Comparison of ENCODE assay signal across 8 cellular contexts in genomic region chr18:11689031-11689971, GRCh38. TPM values are rescaled to one million over a fixed set of nuclear protein-coding genes. Genes with fewer than 3 reads are reported as not detected.
DNase-seq lines count a peak whose midpoint lies in the region; ATAC-seq, FAIRE-seq and TF ChIP-seq lines count a peak whose summit lies in the region.

Gene GNAL, plus strand, starts transcription at chr18:11689264. Its CDS starts 300 bp downstream, at chr18:11689564.

- ATAC-seq in IMR-90 (ENCODE audit: low read depth) (peak; percentile 91), heart right ventricle (peak; percentile 92 to 98 (median 94)), pancreas (peak; percentile 98 to 99 (median 98)), upper lobe of right lung (peak; percentile 97)

- H2BK5ac ChIP-seq in IMR-90 (ENCODE audit: low read depth, low read length, poor library complexity, severe bottlenecking): no peak within 1 kb of the TSS

- POLR2A ChIA-PET in IMR-90 (lab: Charles Lee; ENCODE audit: unreplicated experiment) (no interaction called here), RWPE1 (lab: Yijun Ruan, JAX; ENCODE audit: low non-redundant PET) (interaction anchor here (1.2 kb wide), 1 partner anchor 15 kb away, joined by 3 read pairs; no protein-coding TSS in a partner anchor)

- peak within 1 kb of the TSS; percentile 88 for H2AFZ ChIP-seq in IMR-90 (replicated peaks; ENCODE audit: low read length, poor library complexity)

- no peaks in the 10 kb centered on the region for H3K4me1 ChIP-seq in IMR-90 (ENCODE audit: control insufficient read depth, insufficient read depth, low read length)
- peaks cover 4 to 14% of the 10 kb centered on the region in 2 donors for H3K4me1 ChIP-seq in adrenal gland (replicated peaks in 1 of 2)
- H3K4me1 ChIP-seq in heart right ventricle: peaks cover 0 to 13% (median 7%) of the 10 kb centered on the region in 9 donors
- H3K4me1 ChIP-seq in pancreas: peaks cover 0 to 3% (median 0%) of the 10 kb centered on the region in 3 donors
- no peaks in the 10 kb centered on the region for H3K4me1 ChIP-seq in upper lobe of right lung

- no peak within 1 kb of the TSS for H4K91ac ChIP-seq in IMR-90 (ENCODE audit: insufficient read depth, low read depth, low read length)

- H4K20me1 ChIP-seq in IMR-90 (ENCODE audit: insufficient read depth, low read length): no peaks in the 10 kb centered on the region

- H3K4me3 ChIP-seq in AG09309 (ENCODE audit: control insufficient read depth, low read depth, low read length) (peak within 1 kb of the TSS; percentile 43), IMR-90 (ENCODE audit: insufficient read depth, low read depth, low read length) (peak within 1 kb of the TSS; percentile 53), adrenal gland (peak within 1 kb of the TSS in 2 of 4 donors; percentile 39 to 64), heart right ventricle (peak within 1 kb of the TSS in 9 of 10 donors; percentile 43 to 74 (median 63)), pancreas (peak within 1 kb of the TSS; percentile 61 to 82 (median 67)), upper lobe of right lung (peak within 1 kb of the TSS; percentile 57)

- H3K23ac ChIP-seq in IMR-90 (ENCODE audit: low read depth, low read length): no peak within 1 kb of the TSS

- H3K9me1 ChIP-seq in IMR-90 (ENCODE audit: insufficient read depth, low read length): no peaks in the 10 kb centered on the region

- no TSS peak for BruUV-seq in IMR-90 (replicated peaks; lab: Mats Ljungman, UMichigan)

- H4K8ac ChIP-seq in IMR-90 (ENCODE audit: low read depth in 2 of 2, low read length in 2 of 2): no peak within 1 kb of the TSS

- H4K5ac ChIP-seq in IMR-90 (ENCODE audit: low read depth, low read length): no peak within 1 kb of the TSS

- no peak within 1 kb of the TSS for H3K18ac ChIP-seq in IMR-90 (ENCODE audit: low read depth, low read length)

- no peak within 1 kb of the TSS for H2AK5ac ChIP-seq in IMR-90 (ENCODE audit: low read depth, low read length)

- TF ChIP-seq POLR2A in IMR-90 (IDR thresholded peaks at IDR 0.05; ENCODE audit: low read depth, low read length) (no peak), adrenal gland (IDR thresholded peaks at IDR 0.05) (no peak)

- H3K56ac ChIP-seq in IMR-90 (ENCODE audit: extremely low read depth, insufficient read depth, low read length): no peak within 1 kb of the TSS

- peak within 1 kb of the TSS; percentile 56; the same call in 1 of the 2 replicates for H3K9ac ChIP-seq in IMR-90 (ENCODE audit: low read depth, low read length)

- peak within 1 kb of the TSS; percentile 12 for H2AK9ac ChIP-seq in IMR-90 (replicated peaks; ENCODE audit: low read depth, low read length, poor library complexity)

- intact Hi-C loops in IMR-90 (cut with micrococcal nuclease): no loop called here
- intact Hi-C loops in adrenal gland (cut with DNase I): no loop called here
- intact Hi-C loops in heart right ventricle (cut with DNase I): no loop called here
- intact Hi-C loops in pancreas (cut with DNase I): no loop called here
- intact Hi-C loops in upper lobe of right lung (cut with DNase I): no loop called here

- H3K27me3 ChIP-seq in IMR-90 (ENCODE audit: control insufficient read depth, insufficient read depth, low read length) (peaks cover 16% of the 10 kb centered on the region), adrenal gland (no peaks in the 10 kb centered on the region), heart right ventricle (peaks cover 7 to 68% (median 50%) of the 10 kb centered on the region in 7 donors), pancreas (peaks cover 0 to 19% (median 0%) of the 10 kb centered on the region in 4 donors), upper lobe of right lung (peaks cover 17% of the 10 kb centered on the region)

- H3K4me2 ChIP-seq in IMR-90 (ENCODE audit: low read depth, low read length): peak within 1 kb of the TSS; percentile 88

- H3K9me3 ChIP-seq in IMR-90 (ENCODE audit: control insufficient read depth, insufficient read depth, low read length) (no peaks in the 10 kb centered on the region), adrenal gland (replicated peaks in 1 of 3) (no peaks in the 10 kb centered on the region), heart right ventricle (peaks cover 0 to 7% (median 0%) of the 10 kb centered on the region in 11 donors), pancreas (no peaks in the 10 kb centered on the region), upper lobe of right lung (no peaks in the 10 kb centered on the region)

- no peak within 1 kb of the TSS for H3K14ac ChIP-seq in IMR-90 (replicated peaks; ENCODE audit: low read depth, low read length)

- CTCF ChIA-PET in IMR-90 (lab: Yijun Ruan, JAX) (no interaction called here), RWPE1 (lab: Yijun Ruan, JAX) (interaction anchor here (0.6 to 1.1 kb wide), 2 partner anchors 34 to 536 kb away, joined by 3 to 6 read pairs; no protein-coding TSS in a partner anchor)

- no peak within 1 kb of the TSS for H2BK120ac ChIP-seq in IMR-90 (ENCODE audit: low read depth, low read length)

- H2BK20ac ChIP-seq in IMR-90 (ENCODE audit: low read depth, low read length): no peak within 1 kb of the TSS

- DNase-seq in AG09309 (ENCODE audit: low read depth) (peak; percentile 47), GM19240 (ENCODE audit: insufficient read length, low spot score) (peak; percentile 17), IMR-90 (peak; percentile 85), RWPE1 (ENCODE audit: low spot score) (peak; percentile 76), adrenal gland (peak; percentile 75 to 84 (median 78)), heart right ventricle (peak; percentile 75 to 77), pancreas (peak; percentile 70 to 90 (median 80)), upper lobe of right lung (peak; percentile 85)

- FAIRE-seq in pancreas (lab: Jason Lieb, UNC): no peak

- WGBS in IMR-90 (ENCODE audit: extremely low coverage in 2 of 2, insufficient read length in 1 of 2), 2 experiments: 2% methylated on average over 76 of the region's 112 CpGs; no CpG with 5 or more reads in 1 of the 2 experiments
- 0 to 1% (median 0%) methylated on average over 50 to 112 of the region's 112 CpGs for WGBS in adrenal gland, 4 donors
- WGBS in heart right ventricle, 2 donors: 1% methylated on average over 111 to 112 of the region's 112 CpGs
- 1% methylated on average over 96 to 112 of the region's 112 CpGs for WGBS in pancreas, 2 donors

- no peaks in the 10 kb centered on the region for H3K79me1 ChIP-seq in IMR-90 (ENCODE audit: low read depth in 1 of 2, low read length in 2 of 2)

- dilution Hi-C loops in IMR-90 (cut with HindIII; ENCODE audit: low sequenced_read_pairs, unreplicated experiment): no loop called here

- H3K27ac ChIP-seq in IMR-90 (ENCODE audit: insufficient read depth, low read length) (no peak within 1 kb of the TSS), RWPE1 (no peak within 1 kb of the TSS), adrenal gland (peak within 1 kb of the TSS in 1 of 5 donors; percentile 61), heart right ventricle (peak within 1 kb of the TSS in 5 of 10 donors; percentile 10 to 55 (median 25)), pancreas (no peak within 1 kb of the TSS), upper lobe of right lung (no peak within 1 kb of the TSS)

- TF ChIP-seq CTCF in AG09309 (IDR thresholded peaks at IDR 0.05; ENCODE audit: control insufficient read depth, insufficient read depth, low read depth, low read length, missing control alignments): no peak
- no peak for TF ChIP-seq CTCF in IMR-90 (conservative IDR thresholded peaks at IDR 0.05; ENCODE audit: low read depth, low read length)
- TF ChIP-seq CTCF in RWPE1 (conservative IDR thresholded peaks at IDR 0.05; ENCODE audit: low read depth): no peak
- no peak for TF ChIP-seq CTCF in adrenal gland (IDR thresholded peaks at IDR 0.05)
- no peak for TF ChIP-seq CTCF in heart right ventricle (IDR thresholded peaks at IDR 0.05)
- TF ChIP-seq CTCF in pancreas (IDR thresholded peaks at IDR 0.05): no peak
- no peak for TF ChIP-seq CTCF in upper lobe of right lung (IDR thresholded peaks at IDR 0.05)

- H2BK15ac ChIP-seq in IMR-90 (ENCODE audit: low read depth, low read length): no peak within 1 kb of the TSS

- H3K36me3 ChIP-seq in IMR-90 (ENCODE audit: control insufficient read depth, insufficient read depth, low read length) (no peaks in the 10 kb centered on the region), adrenal gland (replicated peaks in 1 of 2) (no peaks in the 10 kb centered on the region), heart right ventricle (no peaks in the 10 kb centered on the region), pancreas (no peaks in the 10 kb centered on the region), upper lobe of right lung (no peaks in the 10 kb centered on the region)

- TF ChIP-seq RAD21 in IMR-90 (IDR thresholded peaks at IDR 0.05; ENCODE audit: low read length): no peak

- H3K4ac ChIP-seq in IMR-90 (ENCODE audit: low read depth, low read length): no peak within 1 kb of the TSS

- in situ Hi-C loops in IMR-90 (cut with MboI; ENCODE audit: low sequenced_read_pairs): no loop called here

TF ChIP-seq in IMR-90, 13 proteins besides CTCF, POLR2A, EP300 and RAD21 (continues in another document):
- no peak for TF ChIP-seq ELK1 (IDR thresholded peaks at IDR 0.05; ENCODE audit: borderline replicate concordance, low read depth, low read length)
- TF ChIP-seq USF2 (IDR thresholded peaks at IDR 0.05; ENCODE audit: low read depth, low read length): no peak
- no peak for TF ChIP-seq RFX5 (IDR thresholded peaks at IDR 0.05; ENCODE audit: low read depth, low read length)

RNA-seq across cellular contexts. Expression of gene GNAL, which starts in this region (rescaled TPM):
- total RNA-seq in IMR-90 (2012; rRNA removed): 0.28 and 0.36 TPM in 2 replicates
- polyA plus RNA-seq in IMR-90 (2012; rRNA removed): 0.11 and 0.15 TPM in 2 replicates
- 0.03 and 0.10 TPM in 2 replicates for polyA plus RNA-seq in IMR-90 (2012; cell fraction: cytosol; rRNA removed)
- 0.08 and 0.39 TPM in 2 replicates for polyA plus RNA-seq in IMR-90 (2012; cell fraction: nucleus; rRNA removed; ENCODE audit: low replicate concordance)
- total RNA-seq in adrenal gland: 1 to 10 TPM; 1.2 to 7.0 (median 2.4) TPM
- 1 to 10 TPM in 1 of 3 donors, under 1 TPM in 2; 0.48 to 2.7 (median 0.61) TPM for polyA plus RNA-seq in adrenal gland
- 1 to 10 TPM; 1.1 to 6.9 (median 1.8) TPM for total RNA-seq in heart right ventricle
- 1 to 10 TPM in 1 of 2 donors, under 1 TPM in 1; 0.42 to 1.3 TPM for polyA plus RNA-seq in heart right ventricle
- 1 to 10 TPM in 3 of 6 donors, under 1 TPM in 3; 0.22 to 2.2 (median 1.0) TPM for total RNA-seq in pancreas
- polyA plus RNA-seq in pancreas: under 1 TPM; 0.70 to 0.72 TPM
- total RNA-seq in upper lobe of right lung: 4.3 TPM

Comparison
In these comparisons a context has a peak if more than half of its experiments do, and no peak if none do; other contexts are left out.
1. Peak in DNase-seq, ATAC-seq, H3K4me3 ChIP-seq, H3K9ac ChIP-seq and H3K4me2 ChIP-seq in IMR-90; RNA of the gene not detected or under 1 TPM.
2. DNase-seq: peak in every context shown above with its lines; median percentile 85 in IMR-90; 85 in upper lobe of right lung; 80 in pancreas; 78 in adrenal gland; 76 in RWPE1; 76 in heart right ventricle; 47 in AG09309; 17 in GM19240.